ENCODE assay signal across 8 cellular contexts in the genomic region with DNA sequence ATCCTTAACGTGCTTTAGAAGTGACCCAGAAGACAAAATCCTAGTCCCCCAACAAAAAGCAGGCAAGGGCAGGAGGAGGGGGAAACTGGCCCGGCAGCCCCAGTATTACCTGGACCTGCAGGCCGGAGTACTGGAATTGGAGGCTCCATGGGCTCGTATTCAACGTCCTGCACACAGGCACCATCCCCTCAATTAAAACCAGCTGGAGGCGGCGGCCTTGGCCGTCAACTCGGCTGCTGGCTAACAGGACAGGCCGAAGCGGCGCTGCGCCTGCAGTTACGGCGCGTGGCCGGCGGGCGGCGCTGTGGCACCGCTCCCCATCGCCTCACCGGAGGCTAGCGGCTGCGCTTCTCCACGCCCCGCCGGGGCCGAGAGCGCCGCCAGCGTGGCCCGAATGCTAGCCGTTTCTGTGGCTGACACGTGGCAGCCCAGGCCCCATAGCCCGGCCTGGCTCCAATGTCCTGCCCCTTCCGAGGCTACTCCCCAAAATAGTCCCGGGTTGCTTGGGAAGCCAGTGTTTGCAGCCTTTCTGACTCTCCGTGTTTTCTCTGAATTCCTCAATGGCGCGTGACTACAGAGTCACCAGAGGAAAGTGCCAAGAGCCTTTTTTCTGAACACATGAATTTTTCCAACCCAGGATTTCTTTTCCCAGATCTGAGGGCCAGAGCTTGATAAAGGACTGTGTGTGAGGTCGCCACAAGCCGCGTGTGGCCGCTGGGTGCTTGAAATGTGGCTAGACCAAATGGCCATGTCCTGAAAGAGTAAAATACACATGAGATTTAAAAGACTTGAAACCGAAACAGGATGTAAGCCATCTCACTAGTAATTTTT.
DNase-seq lines count a peak whose midpoint lies in the region; ATAC-seq and TF ChIP-seq lines count a peak whose summit lies in the region.

No MANE protein-coding gene starts in this region.

- peak overlapping the region; percentile 79 for H3K27ac ChIP-seq in layer of hippocampus (ENCODE audit: low read depth, low read length)

- H3K4me1 Mint-ChIP-seq in chondrocyte (ENCODE audit: low read depth): peaks cover 11% of the 10 kb centered on the region

- H3K4me3 ChIP-seq in AG09309 (ENCODE audit: control insufficient read depth, low read depth, low read length): peak overlapping the region; percentile 52

- peaks cover 1% of the 10 kb centered on the region for H3K36me3 Mint-ChIP-seq in chondrocyte (ENCODE audit: low read depth)

- H3K9me3 Mint-ChIP-seq in chondrocyte (ENCODE audit: low read depth): no peaks in the 10 kb centered on the region

- DNase-seq in AG09309 (ENCODE audit: low read depth) (peak; percentile 79), NCI-H345 (lab: John Stamatoyannopoulos, UW) (peak; percentile 79), chondrocyte (ENCODE audit: low spot score) (no peak)
- DNase-seq in activated CD4-positive, CD25-positive, alpha-beta regulatory T cell treated with anti-CD3 and anti-CD28 coated beads, Interleukin-2, amount 50 U/mL, for 72 hours: peak; percentile 89
- peak; percentile 38 to 66 (median 56) for DNase-seq in stimulated activated CD4-positive, alpha-beta T cell treated with anti-CD3 and anti-CD28 coated beads, Interleukin-1b, Interleukin-23, amount 100 ng/mL, for 24 hours (ENCODE audit: low read depth in 4 of 4, low spot score in 1 of 4)

- ATAC-seq in GM18873 (IDR thresholded peaks at IDR 0.05; ENCODE audit: low FRiP score, unreplicated experiment): peak; percentile 91
- peak; percentile 89 for ATAC-seq in HG03135 (IDR thresholded peaks at IDR 0.05; ENCODE audit: unreplicated experiment)

- no peaks in the 10 kb centered on the region for H3K27me3 ChIP-seq in layer of hippocampus (ENCODE audit: control insufficient read depth, insufficient read depth, low read length)

- peak; percentile 79 for TF ChIP-seq CTCF in AG09309 (IDR thresholded peaks at IDR 0.05; ENCODE audit: control insufficient read depth, insufficient read depth, low read depth, low read length, missing control alignments)
- peak; percentile 100 for TF ChIP-seq CTCF in chondrocyte (IDR thresholded peaks at IDR 0.05)

- H3K27me3 Mint-ChIP-seq in chondrocyte (ENCODE audit: low read depth): no peaks in the 10 kb centered on the region

- H3K4me3 Mint-ChIP-seq in chondrocyte (ENCODE audit: unreplicated experiment): peak overlapping the region; percentile 65

- H3K27ac Mint-ChIP-seq in chondrocyte (ENCODE audit: unreplicated experiment): peak overlapping the region; percentile 95
